Comparison of ENCODE assay signal across 19 cellular contexts in the genomic region with DNA sequence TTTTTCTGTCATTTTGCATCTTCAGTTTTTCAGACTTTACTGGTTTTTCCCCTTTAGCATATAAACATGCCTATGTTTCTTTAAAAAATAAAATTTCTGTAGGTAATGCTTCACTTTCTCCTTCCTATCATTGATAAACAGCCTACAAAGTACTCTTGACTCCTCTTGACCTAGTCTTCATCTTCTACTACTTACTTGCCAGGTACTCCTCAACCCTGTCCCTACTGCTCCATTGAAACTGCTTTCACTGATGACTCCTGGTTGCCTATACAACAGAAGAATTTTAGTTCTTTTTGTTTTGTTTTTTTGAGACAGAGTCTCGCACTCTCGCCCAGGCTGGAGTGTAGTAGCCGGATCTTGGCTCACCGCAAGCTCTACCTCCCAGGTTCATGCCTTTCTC. TPM values are rescaled to one million over a fixed set of nuclear protein-coding genes. Genes with fewer than 3 reads are reported as not detected.
DNase-seq lines count a peak whose midpoint lies in the region; ATAC-seq and TF ChIP-seq lines count a peak whose summit lies in the region.
"Had no signal": no experiment of that assay in that cellular context is flagged by ENCODE, and none has a peak within 500 bp of the region (broad histone marks: within the 10 kb centered on the region; RNA-seq: fewer than 3 reads in every experiment).

No MANE protein-coding gene starts in this region.

- H3K4me3 Mint-ChIP-seq in GM23338, result no peak overlapping the region; the same call in 2 of the 3 replicates
- H3K4me3 Mint-ChIP-seq in naive thymus-derived CD4-positive, alpha-beta T cell, result peak overlapping the region in 2 of 10 donors; percentile 25 to 45

- no peak for ATAC-seq in GM23338
- ATAC-seq in naive thymus-derived CD4-positive, alpha-beta T cell, result no peak
- no peak for ATAC-seq in GM19395 (IDR thresholded peaks at IDR 0.05; ENCODE audit: unreplicated experiment)
- ATAC-seq in HG03469 (IDR thresholded peaks at IDR 0.05; ENCODE audit: unreplicated experiment), result no peak

- peaks cover 12% of the 10 kb centered on the region; the same call in 2 of the 3 replicates for H3K4me1 Mint-ChIP-seq in GM23338
- peaks cover 42 to 89% (median 78%) of the 10 kb centered on the region in 7 donors for H3K4me1 Mint-ChIP-seq in naive thymus-derived CD4-positive, alpha-beta T cell

- no peaks in the 10 kb centered on the region; the same call in 2 of the 3 replicates for H3K9me3 Mint-ChIP-seq in GM23338
- H3K9me3 Mint-ChIP-seq in naive thymus-derived CD4-positive, alpha-beta T cell, result no peaks in the 10 kb centered on the region

- intact Hi-C loops in naive thymus-derived CD4-positive, alpha-beta T cell (cut with micrococcal nuclease), result no loop called here

- no peaks in the 10 kb centered on the region for H3K9me2 ChIP-seq in GM23338 (ENCODE audit: insufficient read depth)

- H3K27ac ChIP-seq in C4-2B (peak overlapping the region; percentile 83), GM23338 (ENCODE audit: low read depth) (peak overlapping the region; percentile 47; the same call in 1 of the 2 replicates), right atrium auricular region (no peak overlapping the region)
- no peak overlapping the region for H3K27ac ChIP-seq in naive thymus-derived CD4-positive, alpha-beta T cell (ENCODE audit: low read depth, low read length)
- H3K27ac ChIP-seq: BLaER1, testis had no signal

- H3F3A ChIP-seq in GM23338 (replicated peaks; ENCODE audit: low read depth), result no peaks in the 10 kb centered on the region

- CTCF ChIA-PET in naive thymus-derived CD4-positive, alpha-beta T cell (lab: Charles Lee), result interaction anchor here (0.6 to 1.2 kb wide), 2 partner anchors 60 to 568 kb away, joined by 3 read pairs; no protein-coding TSS in a partner anchor

- H3K4me3 ChIP-seq in GM23338, result no peak overlapping the region
- H3K4me3 ChIP-seq in adipocyte (ENCODE audit: low read length), result peak overlapping the region; percentile 11
- H3K4me3 ChIP-seq in naive thymus-derived CD4-positive, alpha-beta T cell (ENCODE audit: low read length), result no peak overlapping the region
- no peak overlapping the region for H3K4me3 ChIP-seq in right atrium auricular region
- H3K4me3 ChIP-seq: BLaER1, lung, testis had no signal

- H3K4me2 ChIP-seq in GM23338, result no peak overlapping the region
- H3K4me2 ChIP-seq: BLaER1 had no signal

- H3K27me3 ChIP-seq in GM23338 (ENCODE audit: insufficient read depth) (no peaks in the 10 kb centered on the region), adipocyte (replicated peaks; ENCODE audit: control insufficient read depth, insufficient read depth, low read length) (no peaks in the 10 kb centered on the region), right atrium auricular region (no peaks in the 10 kb centered on the region)
- H3K27me3 ChIP-seq in naive thymus-derived CD4-positive, alpha-beta T cell (ENCODE audit: control insufficient read depth in 2 of 2, insufficient read depth in 2 of 2, low read length in 2 of 2), result no peaks in the 10 kb centered on the region
- H3K27me3 ChIP-seq: BLaER1, testis had no signal

- DNase-seq in GM23338 (ENCODE audit: low spot score) (no peak), adipocyte (ENCODE audit: low read depth) (no peak), NCI-H1105 treated with DMSO at 0.1 percent for 48 hours (lab: John Stamatoyannopoulos, UW) (no peak), right atrium auricular region (ENCODE audit: low spot score) (no peak)
- DNase-seq in naive thymus-derived CD4-positive, alpha-beta T cell, result no peak
- DNase-seq: activated CD4-positive, alpha-beta T cell treated with anti-CD3 and anti-CD28 coated beads, Interleukin-2, amount 50 U/mL, for 48 hours; activated gamma-delta T cell treated with Interleukin-2 at 50 U/mL for 16 hours; effector CD8-positive, alpha-beta T cell; NCI-H1417; NK-92 treated with Interleukin-12 subunit alpha and Interleukin-12 subunit beta, amount 100 ng/mL, for 24 hours; SHP77; stimulated activated CD4-positive, alpha-beta T cell treated with anti-CD3 and anti-CD28 coated beads, Interleukin-1b, Interleukin-23, amount 100 ng/mL, for 48 hours; T1000; testis had no signal

- no peak overlapping the region for H3K9ac ChIP-seq in adipocyte (ENCODE audit: low read length)
- H3K9ac ChIP-seq: BLaER1 had no signal

- H3K27me3 Mint-ChIP-seq in GM23338 (ENCODE audit: insufficient read depth, low read depth, poor library complexity), result no peaks in the 10 kb centered on the region
- H3K27me3 Mint-ChIP-seq in naive thymus-derived CD4-positive, alpha-beta T cell, result no peaks in the 10 kb centered on the region

- H3K36me3 ChIP-seq in GM23338 (ENCODE audit: insufficient read depth) (peaks cover 20% of the 10 kb centered on the region), adipocyte (ENCODE audit: control insufficient read depth, insufficient read depth, low read length, severe bottlenecking) (peaks cover 20% of the 10 kb centered on the region), right atrium auricular region (peaks cover 14% of the 10 kb centered on the region)
- H3K36me3 ChIP-seq in naive thymus-derived CD4-positive, alpha-beta T cell (ENCODE audit: control insufficient read depth in 2 of 3, insufficient read depth in 3 of 3, low read length in 3 of 3), result peaks cover 0 to 38% (median 0%) of the 10 kb centered on the region in 3 experiments

- peaks cover 100% of the 10 kb centered on the region for H3K79me2 ChIP-seq in GM23338 (replicated peaks; ENCODE audit: insufficient read depth)

- peaks cover 90% of the 10 kb centered on the region for H4K20me1 ChIP-seq in GM23338 (replicated peaks; ENCODE audit: insufficient read depth)

- H2AFZ ChIP-seq in GM23338, result no peak overlapping the region

- H3K27ac Mint-ChIP-seq in GM23338, result no peak overlapping the region
- peak overlapping the region in 5 of 9 donors; percentile 9 to 64 (median 19) for H3K27ac Mint-ChIP-seq in naive thymus-derived CD4-positive, alpha-beta T cell

- peaks cover 53% of the 10 kb centered on the region for H3K36me3 Mint-ChIP-seq in GM23338 (ENCODE audit: low read depth)
- H3K36me3 Mint-ChIP-seq in naive thymus-derived CD4-positive, alpha-beta T cell, result peaks cover 0 to 23% (median 20%) of the 10 kb centered on the region in 5 donors

- no peak for TF ChIP-seq CTCF in C4-2B (conservative IDR thresholded peaks at IDR 0.05)
- TF ChIP-seq CTCF in GM23338 (conservative IDR thresholded peaks at IDR 0.05; ENCODE audit: low read depth in 2 of 2), result no peak
- no peak for TF ChIP-seq CTCF in right atrium auricular region (IDR thresholded peaks at IDR 0.05)

- H3K4me1 ChIP-seq in GM23338 (ENCODE audit: insufficient read depth) (peaks cover 5% of the 10 kb centered on the region), adipocyte (ENCODE audit: control insufficient read depth, insufficient read depth, low read length) (peaks cover 42% of the 10 kb centered on the region), right atrium auricular region (peaks cover 0 to 15% of the 10 kb centered on the region in 2 donors)
- peaks cover 15 to 25% of the 10 kb centered on the region in 2 donors for H3K4me1 ChIP-seq in naive thymus-derived CD4-positive, alpha-beta T cell (ENCODE audit: control insufficient read depth in 2 of 2, insufficient read depth in 2 of 2, low read length in 2 of 2)

- no peaks in the 10 kb centered on the region for H3K9me3 ChIP-seq in adipocyte (ENCODE audit: control insufficient read depth, low read length)
- no peaks in the 10 kb centered on the region for H3K9me3 ChIP-seq in naive thymus-derived CD4-positive, alpha-beta T cell (ENCODE audit: control insufficient read depth in 2 of 3, low read length in 3 of 3)
- no peaks in the 10 kb centered on the region for H3K9me3 ChIP-seq in right atrium auricular region
- H3K9me3 ChIP-seq: BLaER1, testis had no signal

- POLR2A ChIA-PET in naive thymus-derived CD4-positive, alpha-beta T cell (lab: Charles Lee), result no interaction called here

TF ChIP-seq in GM23338, 12 proteins besides CTCF, POLR2A, EP300 and RAD21 (continues in another document):
- TF ChIP-seq STAT1 (IDR thresholded peaks at IDR 0.05; ENCODE audit: unreplicated experiment) (no peak), EZH2phosphoT487 (IDR thresholded peaks at IDR 0.05; ENCODE audit: unreplicated experiment) (no peak)

RNA-seq across cellular contexts. Expression of gene DDX42, which starts 7.0 kb away (rescaled TPM):
- total RNA-seq in GM23338 (2014; rRNA removed; shearing (Covaris generic)), result 101 TPM in 2 replicates
- 50.9 and 57.8 TPM in 2 replicates for polyA plus RNA-seq in GM23338 (2016; fragmentation: Nextera tagmentation; extraction: Ambion mirVana)
- 100 to 1,000 TPM; 101 to 192 (median 139) TPM for total RNA-seq in naive thymus-derived CD4-positive, alpha-beta T cell
- 10 to 100 TPM; 11.8 to 24.4 TPM for polyA plus RNA-seq in naive thymus-derived CD4-positive, alpha-beta T cell
- 10 to 100 TPM; 39.9 to 41.0 TPM for total RNA-seq in right atrium auricular region

RNA-seq across cellular contexts. Expression of gene CCDC47, which starts 7.5 kb away (rescaled TPM):
- total RNA-seq in GM23338 (2014; rRNA removed; shearing (Covaris generic)), result 56.4 and 61.9 TPM in 2 replicates
- polyA plus RNA-seq in GM23338 (2016; fragmentation: Nextera tagmentation; extraction: Ambion mirVana), result 31.5 and 38.5 TPM in 2 replicates
- 10 to 100 TPM; 31.8 to 62.9 (median 34.7) TPM for total RNA-seq in naive thymus-derived CD4-positive, alpha-beta T cell
- 10 to 100 TPM; 33.5 to 45.4 TPM for polyA plus RNA-seq in naive thymus-derived CD4-positive, alpha-beta T cell
- total RNA-seq in right atrium auricular region, result 10 to 100 TPM; 57.1 to 69.7 TPM

RNA-seq across cellular contexts. Expression of gene STRADA, which starts 39.3 kb away (rescaled TPM):
- total RNA-seq in GM23338 (2014; rRNA removed; shearing (Covaris generic)), result 21.2 and 28.8 TPM in 2 replicates
- 17.8 and 18.0 TPM in 2 replicates for polyA plus RNA-seq in GM23338 (2016; fragmentation: Nextera tagmentation; extraction: Ambion mirVana)
- total RNA-seq in naive thymus-derived CD4-positive, alpha-beta T cell, result 10 to 100 TPM; 51.0 to 69.7 (median 54.2) TPM
- polyA plus RNA-seq in naive thymus-derived CD4-positive, alpha-beta T cell, result 10 to 100 TPM; 19.9 to 24.2 TPM
- total RNA-seq in right atrium auricular region, result 10 to 100 TPM; 13.1 to 14.4 TPM

RNA-seq across cellular contexts. Expression of gene PSMC5, which starts 46.3 kb away (rescaled TPM):
- total RNA-seq in GM23338 (2014; rRNA removed; shearing (Covaris generic)), result 93.1 and 105 TPM in 2 replicates
- polyA plus RNA-seq in GM23338 (2016; fragmentation: Nextera tagmentation; extraction: Ambion mirVana), result 186 and 199 TPM in 2 replicates
- 100 to 1,000 TPM in 3 of 5 experiments, 10 to 100 TPM in 2; 68.4 to 153 (median 105) TPM for total RNA-seq in naive thymus-derived CD4-positive, alpha-beta T cell
- polyA plus RNA-seq in naive thymus-derived CD4-positive, alpha-beta T cell, result 100 to 1,000 TPM; 153 to 162 TPM
- total RNA-seq in right atrium auricular region, result 100 to 1,000 TPM in 1 of 2 donors, 10 to 100 TPM in 1; 59.3 to 105 TPM

RNA-seq across cellular contexts. Expression of gene FTSJ3, which starts 46.5 kb away (rescaled TPM):
- 48.4 and 61.5 TPM in 2 replicates for total RNA-seq in GM23338 (2014; rRNA removed; shearing (Covaris generic))
- 28.1 and 29.2 TPM in 2 replicates for polyA plus RNA-seq in GM23338 (2016; fragmentation: Nextera tagmentation; extraction: Ambion mirVana)
- total RNA-seq in naive thymus-derived CD4-positive, alpha-beta T cell, result 10 to 100 TPM; 38.1 to 66.2 (median 55.8) TPM
- polyA plus RNA-seq in naive thymus-derived CD4-positive, alpha-beta T cell, result 10 to 100 TPM; 22.1 to 44.4 TPM
- 10 to 100 TPM; 24.3 to 58.0 TPM for total RNA-seq in right atrium auricular region

Comparison
In these comparisons a context has a peak if more than half of its experiments do, and no peak if none do; other contexts are left out.
1. H3K27ac ChIP-seq: peak in C4-2B (single experiment) and GM23338 (single experiment); none in naive thymus-derived CD4-positive, alpha-beta T cell (single experiment) and right atrium auricular region (0 of 2).